ENCODE assay signal across 1 cellular context in genomic region chr4:23333556-23333945, GRCh38.
TF ChIP-seq lines count a peak whose summit lies in the region.

No MANE protein-coding gene starts in this region.

TF ChIP-seq in SK-N-SH, 30 proteins besides CTCF, POLR2A, EP300 and RAD21 (continued from another document):
- TF ChIP-seq TAF1 (IDR thresholded peaks at IDR 0.05; ENCODE audit: borderline replicate concordance, low read depth, low read length) (no peak), RCOR1 (IDR thresholded peaks at IDR 0.05; ENCODE audit: low read length) (no peak)
- TF ChIP-seq, protein P1, sequence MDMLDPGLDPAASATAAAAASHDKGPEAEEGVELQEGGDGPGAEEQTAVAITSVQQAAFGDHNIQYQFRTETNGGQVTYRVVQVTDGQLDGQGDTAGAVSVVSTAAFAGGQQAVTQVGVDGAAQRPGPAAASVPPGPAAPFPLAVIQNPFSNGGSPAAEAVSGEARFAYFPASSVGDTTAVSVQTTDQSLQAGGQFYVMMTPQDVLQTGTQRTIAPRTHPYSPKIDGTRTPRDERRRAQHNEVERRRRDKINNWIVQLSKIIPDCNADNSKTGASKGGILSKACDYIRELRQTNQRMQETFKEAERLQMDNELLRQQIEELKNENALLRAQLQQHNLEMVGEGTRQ (IDR thresholded peaks at IDR 0.05; ENCODE audit: borderline replicate concordance, low read depth, low read length) = no peak
TF ChIP-seq in SK-N-SH: peak in this region for 0.
